Comparison of ENCODE assay signal across 8 cellular contexts in genomic region chr17:76005263-76006149, GRCh38. TPM values are rescaled to one million over a fixed set of nuclear protein-coding genes. Genes with fewer than 3 reads are reported as not detected.
DNase-seq lines count a peak whose midpoint lies in the region; ATAC-seq and TF ChIP-seq lines count a peak whose summit lies in the region.

No MANE protein-coding gene starts in this region.

- no peak overlapping the region; the same call in 1 of the 2 replicates for H3K4ac ChIP-seq in IMR-90 (ENCODE audit: low read depth, low read length)

- H2AK5ac ChIP-seq in IMR-90 (ENCODE audit: low read depth, low read length) = peak overlapping the region; percentile 59; the same call in 1 of the 2 replicates

- TF ChIP-seq RAD21 in IMR-90 (IDR thresholded peaks at IDR 0.05; ENCODE audit: low read length) (peak; percentile 75), neural cell (conservative IDR thresholded peaks at IDR 0.05) (peak; percentile 32)

- H3K4me1 ChIP-seq in CD4-positive, alpha-beta memory T cell (ENCODE audit: insufficient read depth, low read length) = no peaks in the 10 kb centered on the region
- H3K4me1 ChIP-seq in IMR-90 (ENCODE audit: control insufficient read depth, insufficient read depth, low read length) (peaks cover 7% of the 10 kb centered on the region), OCI-LY1 (ENCODE audit: insufficient read depth, low read length, severe bottlenecking) (no peaks in the 10 kb centered on the region)

- POLR2A ChIA-PET in CD4-positive, alpha-beta memory T cell (lab: Charles Lee; ENCODE audit: partially characterized antibody) = interaction anchor here (1.0 to 3.8 kb wide), 3 partner anchors 26 to 221 kb away, joined by 4 to 23 read pairs (median 6); partner anchors contain the start of genes ACOX1, MRPL38, TEN1 and UNK
- POLR2A ChIA-PET in IMR-90 (lab: Charles Lee; ENCODE audit: unreplicated experiment) = no interaction called here

- BruUV-seq in IMR-90 (replicated peaks; lab: Mats Ljungman, UMichigan) = no TSS peak

- CTCF ChIA-PET in CD4-positive, alpha-beta memory T cell (lab: Charles Lee; ENCODE audit: partially characterized antibody) = interaction anchor here (0.8 to 8.2 kb wide), 26 partner anchors 9 to 488 kb away, joined by 3 to 120 read pairs (median 4); partner anchors contain the start of genes FBF1, GALK1, MRPL38 and TRIM65
- CTCF ChIA-PET in IMR-90 (lab: Yijun Ruan, JAX) = interaction anchor here (1.1 to 2.0 kb wide), 4 partner anchors 9 to 100 kb away, joined by 3 to 7 read pairs (median 6); partner anchors contain the start of genes ACOX1, MRPL38 and TEN1

- H3K4me1 Mint-ChIP-seq in CD4-positive, alpha-beta memory T cell = peaks cover 0 to 5% (median 3%) of the 10 kb centered on the region in 4 donors
- peaks cover 9% of the 10 kb centered on the region for H3K4me1 Mint-ChIP-seq in stimulated activated naive CD8-positive, alpha-beta T cell treated with anti-CD3 and anti-CD28 coated beads, Interleukin-15, amount 100 ng/mL, for 72 hours

- H2BK20ac ChIP-seq in IMR-90 (ENCODE audit: low read depth, low read length) = no peak overlapping the region

- H2BK15ac ChIP-seq in IMR-90 (ENCODE audit: low read depth, low read length) = no peak overlapping the region

- H3K27me3 ChIP-seq in CD4-positive, alpha-beta memory T cell (ENCODE audit: insufficient read depth, low read length) = no peaks in the 10 kb centered on the region
- H3K27me3 ChIP-seq in IMR-90 (ENCODE audit: control insufficient read depth, insufficient read depth, low read length) = no peaks in the 10 kb centered on the region
- peaks cover 7% of the 10 kb centered on the region; the same call in 1 of the 2 replicates for H3K27me3 ChIP-seq in OCI-LY1 (ENCODE audit: insufficient read depth, low read length)
- no peaks in the 10 kb centered on the region for H3K27me3 ChIP-seq in neural cell (ENCODE audit: insufficient read depth, low read depth, low read length)

- H3K9me2 ChIP-seq in OCI-LY1 (ENCODE audit: low read depth, low read length) (no peaks in the 10 kb centered on the region), neural cell (ENCODE audit: insufficient read depth, low read length) (no peaks in the 10 kb centered on the region)

- H3K27me3 Mint-ChIP-seq in CD4-positive, alpha-beta memory T cell = no peaks in the 10 kb centered on the region
- no peaks in the 10 kb centered on the region for H3K27me3 Mint-ChIP-seq in stimulated activated naive CD8-positive, alpha-beta T cell treated with anti-CD3 and anti-CD28 coated beads, Interleukin-15, amount 100 ng/mL, for 72 hours

- peak overlapping the region; percentile 18 for H2AFZ ChIP-seq in IMR-90 (replicated peaks; ENCODE audit: low read length, poor library complexity)
- H2AFZ ChIP-seq in OCI-LY1 (ENCODE audit: low read length) = no peak overlapping the region
- no peak overlapping the region for H2AFZ ChIP-seq in neural cell (ENCODE audit: low read depth, low read length)

- no peak overlapping the region for H3K23ac ChIP-seq in IMR-90 (ENCODE audit: low read depth, low read length)

- no peak overlapping the region for H4K91ac ChIP-seq in IMR-90 (ENCODE audit: insufficient read depth, low read depth, low read length)

- H3K14ac ChIP-seq in IMR-90 (replicated peaks; ENCODE audit: low read depth, low read length) = 0 out of 2 replicates have a peak overlapping the region, but pooled peaks have one; percentile 37

- H3K27ac ChIP-seq in CD4-positive, alpha-beta memory T cell (ENCODE audit: low read depth, low read length) = no peak overlapping the region
- H3K27ac ChIP-seq in IMR-90 (ENCODE audit: insufficient read depth, low read length) (0 out of 2 replicates have a peak overlapping the region, but pooled peaks have one; percentile 5), OCI-LY1 (ENCODE audit: low read depth, low read length, poor library complexity, severe bottlenecking) (no peak overlapping the region), neural cell (ENCODE audit: low read length) (no peak overlapping the region)

- H3K56ac ChIP-seq in IMR-90 (ENCODE audit: extremely low read depth, insufficient read depth, low read length) = no peak overlapping the region

- dilution Hi-C loops in IMR-90 (cut with HindIII; ENCODE audit: low sequenced_read_pairs, unreplicated experiment) = no loop called here

- no peaks in the 10 kb centered on the region for H3K9me3 Mint-ChIP-seq in CD4-positive, alpha-beta memory T cell
- no peaks in the 10 kb centered on the region for H3K9me3 Mint-ChIP-seq in stimulated activated naive CD8-positive, alpha-beta T cell treated with anti-CD3 and anti-CD28 coated beads, Interleukin-15, amount 100 ng/mL, for 72 hours

- no peak overlapping the region for H3K4me3 ChIP-seq in CD4-positive, alpha-beta memory T cell (ENCODE audit: low read length in 2 of 2)
- H3K4me3 ChIP-seq in IMR-90 (ENCODE audit: insufficient read depth, low read depth, low read length) (no peak overlapping the region), OCI-LY1 (ENCODE audit: low read depth, low read length, poor library complexity, severe bottlenecking) (no peak overlapping the region), neural cell (ENCODE audit: low read length) (no peak overlapping the region)

- H2AK9ac ChIP-seq in IMR-90 (replicated peaks; ENCODE audit: low read depth, low read length, poor library complexity) = peak overlapping the region; percentile 21

- 62% methylated on average over 14 of the region's 16 CpGs; no CpG with 5 or more reads in 1 of the 2 experiments for WGBS in IMR-90 (ENCODE audit: extremely low coverage in 2 of 2, insufficient read length in 1 of 2), 2 experiments

- H3K9me1 ChIP-seq in IMR-90 (ENCODE audit: insufficient read depth, low read length) = no peaks in the 10 kb centered on the region

- H3K27ac Mint-ChIP-seq in CD4-positive, alpha-beta memory T cell = peak overlapping the region in 4 of 7 donors; percentile 2 to 59 (median 24)
- no peak overlapping the region for H3K27ac Mint-ChIP-seq in stimulated activated naive CD8-positive, alpha-beta T cell treated with anti-CD3 and anti-CD28 coated beads, Interleukin-15, amount 100 ng/mL, for 72 hours

- peak overlapping the region; percentile 0; the same call in 1 of the 2 replicates for H4K5ac ChIP-seq in IMR-90 (ENCODE audit: low read depth, low read length)

- no peaks in the 10 kb centered on the region for H3F3A ChIP-seq in OCI-LY1 (ENCODE audit: insufficient read depth, low read length)
- no peaks in the 10 kb centered on the region for H3F3A ChIP-seq in neural cell (ENCODE audit: insufficient read depth, low read length, poor library complexity, severe bottlenecking)

- TF ChIP-seq EP300 in neural cell (conservative IDR thresholded peaks at IDR 0.05; ENCODE audit: poor library complexity, severe bottlenecking) = no peak

- intact Hi-C loops in CD4-positive, alpha-beta memory T cell (cut with micrococcal nuclease) = loop anchor here (1.0 to 5.0 kb wide), 2 partner anchors 100 to 253 kb away; no protein-coding TSS in a partner anchor
- intact Hi-C loops in IMR-90 (cut with micrococcal nuclease) = loop anchor here (1.0 to 5.0 kb wide), 2 partner anchors 100 to 292 kb away; no protein-coding TSS in a partner anchor

- H4K8ac ChIP-seq in IMR-90 (ENCODE audit: low read depth in 2 of 2, low read length in 2 of 2) = peak overlapping the region; percentile 61 to 66; a peak in 2 of 4 replicates

- no peak overlapping the region for H2BK5ac ChIP-seq in IMR-90 (ENCODE audit: low read depth, low read length, poor library complexity, severe bottlenecking)

- H3K9me3 ChIP-seq in CD4-positive, alpha-beta memory T cell (ENCODE audit: control insufficient read depth in 1 of 2, low read length in 2 of 2) = no peaks in the 10 kb centered on the region
- H3K9me3 ChIP-seq in IMR-90 (ENCODE audit: control insufficient read depth, insufficient read depth, low read length) (no peaks in the 10 kb centered on the region), OCI-LY1 (ENCODE audit: low read length) (no peaks in the 10 kb centered on the region), neural cell (ENCODE audit: low read length) (no peaks in the 10 kb centered on the region)

- no peaks in the 10 kb centered on the region for H3K36me3 ChIP-seq in CD4-positive, alpha-beta memory T cell (ENCODE audit: insufficient read depth, low read length)
- H3K36me3 ChIP-seq in IMR-90 (ENCODE audit: control insufficient read depth, insufficient read depth, low read length) (peaks cover 2% of the 10 kb centered on the region; the same call in 1 of the 2 replicates), OCI-LY1 (ENCODE audit: insufficient read depth, low read length) (no peaks in the 10 kb centered on the region), neural cell (ENCODE audit: insufficient read depth, low read length) (no peaks in the 10 kb centered on the region)

- in situ Hi-C loops in IMR-90 (cut with MboI; ENCODE audit: low sequenced_read_pairs) = loop anchor here (5.0 kb wide), 1 partner anchor 93 kb away; no protein-coding TSS in a partner anchor

- H3K79me1 ChIP-seq in IMR-90 (ENCODE audit: low read depth in 1 of 2, low read length in 2 of 2) = peaks cover 0 to 3% of the 10 kb centered on the region in 2 experiments; a peak in 1 of 4 replicates

- ATAC-seq in IMR-90 (ENCODE audit: low read depth) = peak; percentile 78
- ATAC-seq in esophagus mucosa = peak; percentile 10
- ATAC-seq in stimulated activated naive CD8-positive, alpha-beta T cell treated with anti-CD3 and anti-CD28 coated beads, Interleukin-15, amount 100 ng/mL, for 72 hours = peak; percentile 68
- no peak for ATAC-seq in HG02852 (IDR thresholded peaks at IDR 0.05; ENCODE audit: unreplicated experiment)

- TF ChIP-seq CTCF in IMR-90 (conservative IDR thresholded peaks at IDR 0.05; ENCODE audit: low read depth, low read length) = peak; percentile 76
- TF ChIP-seq CTCF in OCI-LY1 (IDR thresholded peaks at IDR 0.05; ENCODE audit: low read length) = peak; percentile 88
- peak; percentile 42 for TF ChIP-seq CTCF in neural cell (IDR thresholded peaks at IDR 0.05; ENCODE audit: poor library complexity, severe bottlenecking)

- H3K4me3 Mint-ChIP-seq in CD4-positive, alpha-beta memory T cell = no peak overlapping the region
- H3K4me3 Mint-ChIP-seq in stimulated activated naive CD8-positive, alpha-beta T cell treated with anti-CD3 and anti-CD28 coated beads, Interleukin-15, amount 100 ng/mL, for 72 hours = no peak overlapping the region

- peak; percentile 68 to 76 (median 74) for DNase-seq in CD4-positive, alpha-beta memory T cell
- DNase-seq in IMR-90 = peak; percentile 63
- peak; percentile 98 for DNase-seq in activated CD8-positive, alpha-beta memory T cell treated with anti-CD3 and anti-CD28 coated beads, Interleukin-2, amount 50 U/mL, for 48 hours
- peak; percentile 78 to 80 for DNase-seq in stimulated activated naive CD8-positive, alpha-beta T cell treated with anti-CD3 and anti-CD28 coated beads, Interleukin-15, amount 100 ng/mL, for 72 hours

- no peak overlapping the region for H2BK120ac ChIP-seq in IMR-90 (ENCODE audit: low read depth, low read length)

- peaks cover 0 to 4% of the 10 kb centered on the region in 2 donors for H3K36me3 Mint-ChIP-seq in CD4-positive, alpha-beta memory T cell

- no peak overlapping the region for H3K18ac ChIP-seq in IMR-90 (ENCODE audit: low read depth, low read length)

- H3K9ac ChIP-seq in IMR-90 (ENCODE audit: low read depth, low read length) (no peak overlapping the region), OCI-LY1 (ENCODE audit: low read length) (no peak overlapping the region), neural cell (ENCODE audit: low read length) (no peak overlapping the region)

- H3K79me2 ChIP-seq in OCI-LY1 (ENCODE audit: insufficient read depth, low read length) = no peaks in the 10 kb centered on the region
- no peaks in the 10 kb centered on the region for H3K79me2 ChIP-seq in neural cell (replicated peaks; ENCODE audit: insufficient read depth, low read length)

- no peaks in the 10 kb centered on the region for H4K20me1 ChIP-seq in IMR-90 (ENCODE audit: insufficient read depth, low read length)
- H4K20me1 ChIP-seq in OCI-LY1 (ENCODE audit: insufficient read depth, low read length) = no peaks in the 10 kb centered on the region
- no peaks in the 10 kb centered on the region for H4K20me1 ChIP-seq in neural cell (ENCODE audit: insufficient read depth)

- TF ChIP-seq POLR2A in IMR-90 (IDR thresholded peaks at IDR 0.05; ENCODE audit: low read depth, low read length) = no peak

- H3K4me2 ChIP-seq in IMR-90 (ENCODE audit: low read depth, low read length) (no peak overlapping the region), OCI-LY1 (ENCODE audit: low read length) (no peak overlapping the region), neural cell (ENCODE audit: low read length) (no peak overlapping the region)

RNA-seq across cellular contexts. Expression of gene CDK3, which starts 4.9 kb away (rescaled TPM):
- total RNA-seq in CD4-positive, alpha-beta memory T cell = 1 to 10 TPM; 9.6 to 9.7 TPM
- 1 to 10 TPM; 1.0 to 1.1 TPM for polyA plus RNA-seq in CD4-positive, alpha-beta memory T cell
- total RNA-seq in IMR-90 (2012; rRNA removed) (0.56 and 0.72 TPM in 2 replicates), esophagus mucosa (4.1 TPM)
- polyA plus RNA-seq in IMR-90 (2012; rRNA removed) (6.7 and 8.8 TPM in 2 replicates), neural cell (29.2 and 42.8 TPM in 2 replicates)
- polyA plus RNA-seq in IMR-90 (2012; cell fraction: cytosol; rRNA removed) = 1.7 and 2.4 TPM in 2 replicates
- 68.1 and 111 TPM in 2 replicates for polyA plus RNA-seq in IMR-90 (2012; cell fraction: nucleus; rRNA removed; ENCODE audit: low replicate concordance)
- 2.4 and 3.0 TPM in 2 replicates for polyA minus RNA-seq in neural cell

RNA-seq across cellular contexts. Expression of gene EVPL, which starts 21.6 kb away (rescaled TPM):
- total RNA-seq in CD4-positive, alpha-beta memory T cell = not detected
- polyA plus RNA-seq in CD4-positive, alpha-beta memory T cell = not detected
- total RNA-seq in IMR-90 (2012; rRNA removed) = not detected in 2 replicates
- polyA plus RNA-seq in IMR-90 (2012; rRNA removed) = not detected in 2 replicates
- polyA plus RNA-seq in IMR-90 (2012; cell fraction: cytosol; rRNA removed) = not detected in 2 replicates
- polyA plus RNA-seq in IMR-90 (2012; cell fraction: nucleus; rRNA removed; ENCODE audit: low replicate concordance) = 0.01 TPM in 1 of 2 replicates, not detected in the other
- total RNA-seq in esophagus mucosa = 175 TPM
- polyA plus RNA-seq in neural cell = not detected in 2 replicates
- not detected in 2 replicates for polyA minus RNA-seq in neural cell

RNA-seq across cellular contexts. Expression of gene TEN1, which starts 26.5 kb away (rescaled TPM):
- total RNA-seq in CD4-positive, alpha-beta memory T cell = 10 to 100 TPM; 10.2 to 16.1 TPM
- 10 to 100 TPM; 13.1 to 20.2 TPM for polyA plus RNA-seq in CD4-positive, alpha-beta memory T cell
- total RNA-seq in IMR-90 (2012; rRNA removed) (14.7 and 15.6 TPM in 2 replicates), esophagus mucosa (25.5 TPM)
- polyA plus RNA-seq in IMR-90 (2012; rRNA removed) (17.1 and 17.9 TPM in 2 replicates), neural cell (33.1 and 41.3 TPM in 2 replicates)
- 18.9 and 28.9 TPM in 2 replicates for polyA plus RNA-seq in IMR-90 (2012; cell fraction: cytosol; rRNA removed)
- 34.0 and 51.0 TPM in 2 replicates for polyA plus RNA-seq in IMR-90 (2012; cell fraction: nucleus; rRNA removed; ENCODE audit: low replicate concordance)
- 6.6 and 12.0 TPM in 2 replicates for polyA minus RNA-seq in neural cell

RNA-seq across cellular contexts. Expression of gene ACOX1, which starts 26.5 kb away (rescaled TPM):
- total RNA-seq in CD4-positive, alpha-beta memory T cell = 10 to 100 TPM; 30.4 to 31.7 TPM
- polyA plus RNA-seq in CD4-positive, alpha-beta memory T cell = 10 to 100 TPM; 10.2 to 14.4 TPM
- total RNA-seq in IMR-90 (2012; rRNA removed) = 61.9 and 94.8 TPM in 2 replicates
- 14.9 and 16.1 TPM in 2 replicates for polyA plus RNA-seq in IMR-90 (2012; rRNA removed)
- 6.6 and 12.3 TPM in 2 replicates for polyA plus RNA-seq in IMR-90 (2012; cell fraction: cytosol; rRNA removed)
- polyA plus RNA-seq in IMR-90 (2012; cell fraction: nucleus; rRNA removed; ENCODE audit: low replicate concordance) = 13.2 and 21.8 TPM in 2 replicates
- total RNA-seq in esophagus mucosa = 66.0 TPM
- polyA plus RNA-seq in neural cell = 30.1 and 31.2 TPM in 2 replicates
- 91.8 and 93.3 TPM in 2 replicates for polyA minus RNA-seq in neural cell

Comparison
In these comparisons a context has a peak if more than half of its experiments do, and no peak if none do; other contexts are left out.
1. H3K27ac Mint-ChIP-seq: peak in CD4-positive, alpha-beta memory T cell (4 of 7); none in stimulated activated naive CD8-positive, alpha-beta T cell treated with anti-CD3 and anti-CD28 coated beads, Interleukin-15, amount 100 ng/mL, for 72 hours (0 of 2).
2. RNA of gene EVPL, which starts 21.6 kb away (total RNA-seq): 175 TPM in esophagus mucosa (single experiment); not detected in CD4-positive, alpha-beta memory T cell and not detected in IMR-90; every median in the first group is over 100 times any median in the second.
3. Peak in every context shown above with its lines, with median percentiles within 50 percentile points of each other: DNase-seq and CTCF ChIP-seq.